Comparison of ENCODE assay signal across 21 cellular contexts in the genomic region with DNA sequence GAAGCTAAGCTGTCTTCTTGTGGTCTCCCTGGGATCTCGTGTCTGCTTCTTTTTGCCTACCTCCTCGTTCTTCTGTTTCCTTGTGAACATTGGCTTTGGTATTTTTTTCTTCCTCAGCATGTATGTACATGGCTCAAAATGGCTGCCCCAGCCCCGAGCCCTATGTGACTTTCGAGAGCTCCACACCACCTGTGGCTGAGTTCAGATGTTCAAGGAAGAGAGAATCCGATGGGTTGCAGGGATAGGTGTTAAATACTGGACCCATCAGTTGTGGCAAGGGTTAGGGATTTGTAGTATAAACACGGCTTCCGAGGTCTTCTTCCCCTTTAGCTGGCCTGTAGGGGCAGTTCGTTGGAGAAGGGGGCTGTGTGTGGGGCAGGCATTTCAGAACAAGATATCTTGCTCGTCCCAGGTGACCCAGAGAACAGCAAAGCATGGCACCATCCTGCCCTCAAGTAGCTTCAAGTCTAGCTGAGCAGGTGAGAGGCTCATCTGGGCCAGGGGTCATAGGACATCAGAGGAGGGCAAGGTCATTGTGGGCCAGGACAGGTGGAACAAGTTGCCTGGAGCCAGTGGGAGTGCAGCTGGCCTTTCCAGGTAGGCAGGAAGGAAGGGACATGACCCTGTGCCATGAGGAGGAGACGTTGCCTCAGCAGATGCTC. TPM values are rescaled to one million over a fixed set of nuclear protein-coding genes. Genes with fewer than 3 reads are reported as not detected.
DNase-seq lines count a peak whose midpoint lies in the region; ATAC-seq and TF ChIP-seq lines count a peak whose summit lies in the region.
"Had no signal": no experiment of that assay in that cellular context is flagged by ENCODE, and none has a peak within 500 bp of the region (broad histone marks: within the 10 kb centered on the region; RNA-seq: fewer than 3 reads in every experiment).

No MANE protein-coding gene starts in this region.

- no peaks in the 10 kb centered on the region for H4K20me1 ChIP-seq in IMR-90 (ENCODE audit: insufficient read depth, low read length)

- no peak overlapping the region for H3K56ac ChIP-seq in IMR-90 (ENCODE audit: extremely low read depth, insufficient read depth, low read length)

- POLR2A ChIA-PET in IMR-90 (lab: Charles Lee; ENCODE audit: unreplicated experiment) = no interaction called here
- POLR2A ChIA-PET in CD8-positive, alpha-beta T cell (lab: Charles Lee) = no interaction called here

- H3K23ac ChIP-seq in IMR-90 (ENCODE audit: low read depth, low read length) (no peak overlapping the region), trophoblast cell (ENCODE audit: low read length) (no peak overlapping the region)

- no peak overlapping the region for H3K4me2 ChIP-seq in IMR-90 (ENCODE audit: low read depth, low read length)
- H3K4me2 ChIP-seq in trophoblast cell (ENCODE audit: low read length) = no peak overlapping the region

- H3K9me3 ChIP-seq in IMR-90 (ENCODE audit: control insufficient read depth, insufficient read depth, low read length) (peaks cover 3% of the 10 kb centered on the region), T-helper 17 cell (ENCODE audit: control insufficient read depth, low read length, poor library complexity, severe bottlenecking) (no peaks in the 10 kb centered on the region), esophagus squamous epithelium (no peaks in the 10 kb centered on the region), trophoblast cell (ENCODE audit: insufficient read depth, low read depth, low read length) (peaks cover 4% of the 10 kb centered on the region)
- no peaks in the 10 kb centered on the region for H3K9me3 ChIP-seq in CD8-positive, alpha-beta T cell (ENCODE audit: low read length)
- H3K9me3 ChIP-seq: BE2C, SJCRH30 had no signal

- in situ Hi-C loops in IMR-90 (cut with MboI; ENCODE audit: low sequenced_read_pairs) = loop anchor here (10.0 kb wide), 1 partner anchor 102 kb away; no protein-coding TSS in a partner anchor

- H4K8ac ChIP-seq in IMR-90 (ENCODE audit: low read depth in 2 of 2, low read length in 2 of 2) (no peak overlapping the region), trophoblast cell (ENCODE audit: low read depth, low read length) (no peak overlapping the region)

- H3K9ac ChIP-seq in IMR-90 (ENCODE audit: low read depth, low read length) (no peak overlapping the region), trophoblast cell (ENCODE audit: low read length) (no peak overlapping the region)

- H2BK120ac ChIP-seq in IMR-90 (ENCODE audit: low read depth, low read length) = no peak overlapping the region
- no peak overlapping the region for H2BK120ac ChIP-seq in trophoblast cell (ENCODE audit: insufficient read depth, low read length, poor library complexity)

- no peaks in the 10 kb centered on the region for H3K4me1 Mint-ChIP-seq in T-helper 17 cell
- H3K4me1 Mint-ChIP-seq in CD8-positive, alpha-beta T cell (ENCODE audit: low read depth) = peaks cover 5% of the 10 kb centered on the region

- H2AK5ac ChIP-seq in IMR-90 (ENCODE audit: low read depth, low read length) (peak overlapping the region; percentile 67; the same call in 1 of the 2 replicates), trophoblast cell (ENCODE audit: low read length) (no peak overlapping the region)

- no peaks in the 10 kb centered on the region for H3K79me2 ChIP-seq in trophoblast cell (ENCODE audit: control insufficient read depth, insufficient read depth, low read length, poor library complexity)

- H3K27me3 Mint-ChIP-seq in T-helper 17 cell = peaks cover 25% of the 10 kb centered on the region
- peaks cover 14% of the 10 kb centered on the region for H3K27me3 Mint-ChIP-seq in CD8-positive, alpha-beta T cell (ENCODE audit: low read depth)

- peak overlapping the region; percentile 52 for H3K4me3 Mint-ChIP-seq in T-helper 17 cell
- H3K4me3 Mint-ChIP-seq in CD8-positive, alpha-beta T cell = no peak overlapping the region

- H4K91ac ChIP-seq in IMR-90 (ENCODE audit: insufficient read depth, low read depth, low read length) (no peak overlapping the region), trophoblast cell (ENCODE audit: low read depth, low read length) (peak overlapping the region; percentile 14)

- peak overlapping the region; percentile 34; the same call in 1 of the 2 replicates for H3K4ac ChIP-seq in IMR-90 (ENCODE audit: low read depth, low read length)
- no peak overlapping the region for H3K4ac ChIP-seq in trophoblast cell (ENCODE audit: low read depth, low read length)

- 0 out of 2 replicates have a peak overlapping the region, but pooled peaks have one; percentile 13 for H2BK20ac ChIP-seq in IMR-90 (ENCODE audit: low read depth, low read length)

- peak overlapping the region; percentile 46 for H2AK9ac ChIP-seq in IMR-90 (replicated peaks; ENCODE audit: low read depth, low read length, poor library complexity)

- no peak overlapping the region for H3K27ac Mint-ChIP-seq in T-helper 17 cell
- H3K27ac Mint-ChIP-seq in CD8-positive, alpha-beta T cell = no peak overlapping the region

- H3K18ac ChIP-seq in IMR-90 (ENCODE audit: low read depth, low read length) = no peak overlapping the region
- H3K18ac ChIP-seq in trophoblast cell (ENCODE audit: low read length) = no peak overlapping the region

- peaks cover 24% of the 10 kb centered on the region for H3K4me1 ChIP-seq in IMR-90 (ENCODE audit: control insufficient read depth, insufficient read depth, low read length)
- peaks cover 24 to 44% (median 31%) of the 10 kb centered on the region in 3 donors for H3K4me1 ChIP-seq in esophagus squamous epithelium
- H3K4me1 ChIP-seq in trophoblast cell (ENCODE audit: control insufficient read depth in 1 of 2, insufficient read depth in 2 of 2, low read length in 2 of 2) = peaks cover 13 to 21% of the 10 kb centered on the region in 2 experiments
- H3K4me1 ChIP-seq in CD8-positive, alpha-beta T cell (ENCODE audit: insufficient read depth, low read length) = peaks cover 12% of the 10 kb centered on the region

- TF ChIP-seq POLR2A in IMR-90 (IDR thresholded peaks at IDR 0.05; ENCODE audit: low read depth, low read length) = no peak
- TF ChIP-seq POLR2A in esophagus squamous epithelium (IDR thresholded peaks at IDR 0.05) = no peak

- H3K36me3 Mint-ChIP-seq in T-helper 17 cell (ENCODE audit: low read depth) = no peaks in the 10 kb centered on the region
- no peaks in the 10 kb centered on the region for H3K36me3 Mint-ChIP-seq in CD8-positive, alpha-beta T cell

- no TSS peak for BruUV-seq in IMR-90 (replicated peaks; lab: Mats Ljungman, UMichigan)

- intact Hi-C loops in IMR-90 (cut with micrococcal nuclease) = no loop called here
- intact Hi-C loops in esophagus squamous epithelium (cut with DNase I) = no loop called here
- intact Hi-C loops in CD8-positive, alpha-beta T cell (cut with DNase I, micrococcal nuclease) = no loop called here

- H3K4me3 ChIP-seq in IMR-90 (ENCODE audit: insufficient read depth, low read depth, low read length) (no peak overlapping the region), esophagus squamous epithelium (no peak overlapping the region), trophoblast cell (ENCODE audit: low read depth, low read length) (peak overlapping the region; percentile 18)
- no peak overlapping the region for H3K4me3 ChIP-seq in CD8-positive, alpha-beta T cell (ENCODE audit: low read depth, low read length)
- H3K4me3 ChIP-seq: GM12878, SJCRH30 had no signal

- H3K14ac ChIP-seq in IMR-90 (replicated peaks; ENCODE audit: low read depth, low read length) (no peak overlapping the region), trophoblast cell (ENCODE audit: low read length) (no peak overlapping the region)

- H2AFZ ChIP-seq in IMR-90 (replicated peaks; ENCODE audit: low read length, poor library complexity) (no peak overlapping the region), trophoblast cell (ENCODE audit: insufficient read depth, low read length, poor library complexity) (no peak overlapping the region)

- H3K9me3 Mint-ChIP-seq in CD8-positive, alpha-beta T cell = no peaks in the 10 kb centered on the region

- TF ChIP-seq RAD21 in IMR-90 (IDR thresholded peaks at IDR 0.05; ENCODE audit: low read length) = no peak

- H2BK15ac ChIP-seq in IMR-90 (ENCODE audit: low read depth, low read length) = no peak overlapping the region

- H3K36me3 ChIP-seq in IMR-90 (ENCODE audit: control insufficient read depth, insufficient read depth, low read length) (no peaks in the 10 kb centered on the region), esophagus squamous epithelium (no peaks in the 10 kb centered on the region), trophoblast cell (ENCODE audit: control insufficient read depth in 1 of 2, insufficient read depth in 2 of 2, low read length in 2 of 2) (no peaks in the 10 kb centered on the region)
- no peaks in the 10 kb centered on the region for H3K36me3 ChIP-seq in CD8-positive, alpha-beta T cell (ENCODE audit: insufficient read depth, low read length)
- H3K36me3 ChIP-seq: BE2C, SJCRH30 had no signal

- H3K27me3 ChIP-seq in IMR-90 (ENCODE audit: control insufficient read depth, insufficient read depth, low read length) (no peaks in the 10 kb centered on the region; the same call in 1 of the 2 replicates), esophagus squamous epithelium (no peaks in the 10 kb centered on the region), trophoblast cell (ENCODE audit: insufficient read depth, low read length) (peaks cover 2% of the 10 kb centered on the region)
- no peaks in the 10 kb centered on the region for H3K27me3 ChIP-seq in CD8-positive, alpha-beta T cell (ENCODE audit: insufficient read depth, low read length)
- H3K27me3 ChIP-seq: BE2C, SJCRH30 had no signal

- no peak overlapping the region for H3K27ac ChIP-seq in IMR-90 (ENCODE audit: insufficient read depth, low read length)
- peak overlapping the region in 3 of 4 donors; percentile 96 to 97 (median 97) for H3K27ac ChIP-seq in esophagus squamous epithelium
- no peak overlapping the region for H3K27ac ChIP-seq in trophoblast cell (ENCODE audit: low read depth, low read length)
- no peak overlapping the region for H3K27ac ChIP-seq in CD8-positive, alpha-beta T cell (ENCODE audit: low read depth, low read length)
- H3K27ac ChIP-seq: SJCRH30 had no signal

- peaks cover 6% of the 10 kb centered on the region for H3K9me1 ChIP-seq in IMR-90 (ENCODE audit: insufficient read depth, low read length)

- CTCF ChIA-PET in IMR-90 (lab: Yijun Ruan, JAX) = no interaction called here
- CTCF ChIA-PET in CD8-positive, alpha-beta T cell (lab: Charles Lee) = no interaction called here

- H2BK5ac ChIP-seq in IMR-90 (ENCODE audit: low read depth, low read length, poor library complexity, severe bottlenecking) (no peak overlapping the region), trophoblast cell (ENCODE audit: low read depth, low read length, poor library complexity) (no peak overlapping the region)

- no peak overlapping the region for H2BK12ac ChIP-seq in trophoblast cell (ENCODE audit: low read length)

- no peak for TF ChIP-seq CTCF in IMR-90 (conservative IDR thresholded peaks at IDR 0.05; ENCODE audit: low read depth, low read length)
- TF ChIP-seq CTCF in esophagus squamous epithelium (IDR thresholded peaks at IDR 0.05) = no peak
- TF ChIP-seq CTCF in CD8-positive, alpha-beta T cell (IDR thresholded peaks at IDR 0.05) = no peak

- no peak overlapping the region for H4K5ac ChIP-seq in IMR-90 (ENCODE audit: low read depth, low read length)

- H4K12ac ChIP-seq in trophoblast cell (ENCODE audit: low read depth, low read length) = no peak overlapping the region

- 100% methylated on average over 2 of the region's 10 CpGs; no CpG with 5 or more reads in 1 of the 2 experiments for WGBS in IMR-90 (ENCODE audit: extremely low coverage in 2 of 2, insufficient read length in 1 of 2), 2 experiments
- WGBS in esophagus squamous epithelium, 2 donors = 92% methylated on average over 6 to 10 of the region's 10 CpGs
- no CpG with 5 or more reads among the region's 10 CpGs for WGBS in trophoblast cell (ENCODE audit: extremely low coverage, insufficient coverage, insufficient read length)

- ATAC-seq in IMR-90 (ENCODE audit: low read depth) (no peak), T-helper 17 cell (no peak), HG02642 (IDR thresholded peaks at IDR 0.05; ENCODE audit: poor library complexity, unreplicated experiment) (no peak), GM18517 (IDR thresholded peaks at IDR 0.05; ENCODE audit: unreplicated experiment) (no peak)
- no peak for ATAC-seq in CD8-positive, alpha-beta T cell
- ATAC-seq: GM12878, PC-3, Right ventricle myocardium inferior had no signal

- H3K79me1 ChIP-seq in IMR-90 (ENCODE audit: low read depth in 1 of 2, low read length in 2 of 2) (no peaks in the 10 kb centered on the region), trophoblast cell (ENCODE audit: low read length) (peaks cover 12% of the 10 kb centered on the region)

- DNase-seq in IMR-90 (no peak), T-helper 17 cell (no peak), esophagus squamous epithelium (lab: John Stamatoyannopoulos, UW) (no peak), trophoblast cell (no peak), NCI-H526 (lab: John Stamatoyannopoulos, UW) (no peak)
- DNase-seq in CD8-positive, alpha-beta T cell = no peak
- DNase-seq: BE2C, GOT3, HCEC 1CT, Karpas-422, NCI-H1092 treated with DMSO at 0.1 percent for 48 hours, NCI-H1436 treated with DMSO at 0.1 percent for 48 hours, NCI-H1930, NCI-H2107, NCI-H774, PC-3, SJCRH30 had no signal

- dilution Hi-C loops in IMR-90 (cut with HindIII; ENCODE audit: low sequenced_read_pairs, unreplicated experiment) = no loop called here

RNA-seq across cellular contexts. Expression of gene COMTD1, which starts 57.2 kb away (rescaled TPM):
- total RNA-seq in IMR-90 (2012; rRNA removed) (1.4 and 1.6 TPM in 2 replicates), T-helper 17 cell (10 to 100 TPM; 18.1 to 23.8 TPM), esophagus squamous epithelium (100 to 1,000 TPM in 3 of 4 donors, 10 to 100 TPM in 1; 87.8 to 139 (median 111) TPM)
- polyA plus RNA-seq in IMR-90 (2012; rRNA removed) = 6.4 and 9.5 TPM in 2 replicates
- polyA plus RNA-seq in IMR-90 (2012; cell fraction: cytosol; rRNA removed) = 10.7 and 12.1 TPM in 2 replicates
- polyA plus RNA-seq in IMR-90 (2012; cell fraction: nucleus; rRNA removed; ENCODE audit: low replicate concordance) = 22.0 and 64.6 TPM in 2 replicates
- 13.7 and 13.9 TPM in 2 replicates for polyA plus RNA-seq in trophoblast cell (2013)
- total RNA-seq in CD8-positive, alpha-beta T cell = 1 to 10 TPM; 7.6 to 7.9 TPM

Comparison
In these comparisons a context has a peak if more than half of its experiments do, and no peak if none do; other contexts are left out.
1. H3K27ac ChIP-seq: peak in esophagus squamous epithelium (3 of 4); none in IMR-90 (single experiment), trophoblast cell (single experiment) and CD8-positive, alpha-beta T cell (single experiment).